ENCODE assay signal across 8 cellular contexts in the genomic region with DNA sequence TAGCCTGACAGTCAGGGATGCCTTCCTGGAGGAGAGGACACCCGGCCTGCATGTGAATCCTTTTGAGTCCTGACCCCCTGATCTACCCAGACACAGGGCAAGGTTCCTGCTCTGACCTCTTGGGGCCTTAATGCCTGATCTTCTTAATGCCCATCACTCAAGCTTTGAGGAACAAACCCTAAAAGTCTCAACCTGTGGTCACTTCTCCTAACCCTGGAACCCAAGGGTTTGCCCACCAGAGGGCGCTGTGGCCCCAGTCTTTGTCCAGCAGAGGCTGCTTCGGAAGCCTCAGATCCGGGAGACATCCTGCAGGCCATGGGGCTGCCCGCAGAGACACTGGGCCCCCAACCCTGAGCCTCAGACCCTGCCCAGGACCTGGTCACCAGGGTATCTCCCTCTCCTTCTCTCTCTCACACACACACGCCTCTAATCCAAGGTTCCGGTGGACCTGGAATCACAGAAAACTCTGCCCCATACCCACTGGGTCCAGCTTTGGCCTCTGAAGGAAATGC. TPM values are rescaled to one million over a fixed set of nuclear protein-coding genes. Genes with fewer than 3 reads are reported as not detected.
DNase-seq lines count a peak whose midpoint lies in the region; ATAC-seq, FAIRE-seq and TF ChIP-seq lines count a peak whose summit lies in the region.

No MANE protein-coding gene starts in this region.

- no peak overlapping the region for H3K27ac ChIP-seq in CD8-positive, alpha-beta T cell (ENCODE audit: low read depth, low read length)
- H3K27ac ChIP-seq in thoracic aorta, result no peak overlapping the region

- ATAC-seq in CD8-positive, alpha-beta T cell, result no peak
- ATAC-seq in activated T-cell treated with anti-CD3 and anti-CD28 coated beads, Interleukin-2, amount 50 U/mL, for 72 hours (replicated peaks in 1 of 2), result peak; percentile 60 to 63
- ATAC-seq in thoracic aorta (ENCODE audit: insufficient number of reproducible peaks, low FRiP score, low read depth), result no peak

- H3K36me3 ChIP-seq in CD8-positive, alpha-beta T cell (ENCODE audit: insufficient read depth, low read length), result no peaks in the 10 kb centered on the region
- H3K36me3 ChIP-seq in thoracic aorta, result no peaks in the 10 kb centered on the region

- H3K27me3 Mint-ChIP-seq in CD8-positive, alpha-beta T cell (ENCODE audit: low read depth), result peaks cover 33% of the 10 kb centered on the region
- H3K27me3 Mint-ChIP-seq in activated T-cell treated with anti-CD3 and anti-CD28 coated beads, Interleukin-2, amount 50 U/mL, for 72 hours (ENCODE audit: low read depth), result peaks cover 22% of the 10 kb centered on the region

- no peaks in the 10 kb centered on the region for H3K9me3 ChIP-seq in CD8-positive, alpha-beta T cell (ENCODE audit: low read length)
- no peaks in the 10 kb centered on the region for H3K9me3 ChIP-seq in thoracic aorta

- no peak for FAIRE-seq in RCC 7860 (lab: Jason Lieb, UNC)

- H3K4me1 ChIP-seq in CD8-positive, alpha-beta T cell (ENCODE audit: insufficient read depth, low read length), result peaks cover 5% of the 10 kb centered on the region
- H3K4me1 ChIP-seq in thoracic aorta (ENCODE audit: control insufficient read depth in 1 of 2, low read depth in 2 of 2), result peaks cover 5 to 6% of the 10 kb centered on the region in 2 donors

- POLR2A ChIA-PET in CD8-positive, alpha-beta T cell (lab: Charles Lee), result no interaction called here

- H3K4me1 Mint-ChIP-seq in CD8-positive, alpha-beta T cell (ENCODE audit: low read depth), result peaks cover 3% of the 10 kb centered on the region
- H3K4me1 Mint-ChIP-seq in activated T-cell treated with anti-CD3 and anti-CD28 coated beads, Interleukin-2, amount 50 U/mL, for 72 hours (ENCODE audit: low read depth), result peaks cover 3% of the 10 kb centered on the region

- no peak overlapping the region for H3K4me3 Mint-ChIP-seq in CD8-positive, alpha-beta T cell
- H3K4me3 Mint-ChIP-seq in activated T-cell treated with anti-CD3 and anti-CD28 coated beads, Interleukin-2, amount 50 U/mL, for 72 hours, result no peak overlapping the region

- peak; percentile 54 for TF ChIP-seq CTCF in CD8-positive, alpha-beta T cell (IDR thresholded peaks at IDR 0.05)
- TF ChIP-seq CTCF in fibroblast of pulmonary artery (IDR thresholded peaks at IDR 0.05; ENCODE audit: low read length, missing control alignments) (peak; percentile 86), thoracic aorta (IDR thresholded peaks at IDR 0.05) (peak; percentile 85)

- H3K36me3 Mint-ChIP-seq in CD8-positive, alpha-beta T cell, result no peaks in the 10 kb centered on the region
- H3K36me3 Mint-ChIP-seq in activated T-cell treated with anti-CD3 and anti-CD28 coated beads, Interleukin-2, amount 50 U/mL, for 72 hours (ENCODE audit: insufficient read depth in 2 of 2), result no peaks in the 10 kb centered on the region

- no peaks in the 10 kb centered on the region for H3K9me3 Mint-ChIP-seq in CD8-positive, alpha-beta T cell
- no peaks in the 10 kb centered on the region for H3K9me3 Mint-ChIP-seq in activated T-cell treated with anti-CD3 and anti-CD28 coated beads, Interleukin-2, amount 50 U/mL, for 72 hours

- no peak overlapping the region for H3K4me3 ChIP-seq in CD8-positive, alpha-beta T cell (ENCODE audit: low read depth, low read length)
- H3K4me3 ChIP-seq in fibroblast of pulmonary artery (replicated peaks; ENCODE audit: low read depth, low read length) (no peak overlapping the region), thoracic aorta (no peak overlapping the region)

- CTCF ChIA-PET in CD8-positive, alpha-beta T cell (lab: Charles Lee), result interaction anchor here (0.6 to 2.2 kb wide), 11 partner anchors 9 to 333 kb away, joined by 3 to 9 read pairs (median 5); a partner anchor contains a TSS

- peaks cover 8% of the 10 kb centered on the region for H3K27me3 ChIP-seq in CD8-positive, alpha-beta T cell (ENCODE audit: insufficient read depth, low read length)
- H3K27me3 ChIP-seq in thoracic aorta (replicated peaks; ENCODE audit: insufficient read depth), result no peaks in the 10 kb centered on the region

- no peak overlapping the region for H3K27ac Mint-ChIP-seq in CD8-positive, alpha-beta T cell
- H3K27ac Mint-ChIP-seq in activated T-cell treated with anti-CD3 and anti-CD28 coated beads, Interleukin-2, amount 50 U/mL, for 72 hours, result no peak overlapping the region

- DNase-seq in CD8-positive, alpha-beta T cell, result peak; percentile 37 to 80 (median 70)
- DNase-seq in HT-29 (ENCODE audit: low spot score) (peak; percentile 98), RCC 7860 (ENCODE audit: low spot score) (peak; percentile 28), fibroblast of pulmonary artery (ENCODE audit: low read depth) (peak; percentile 76), occipital lobe (lab: John Stamatoyannopoulos, UW) (peak; percentile 59), thoracic aorta (ENCODE audit: low spot score) (no peak), cerebellum (ENCODE audit: low spot score) (no peak)
- DNase-seq in activated T-cell treated with anti-CD3 and anti-CD28 coated beads, Interleukin-2, amount 50 U/mL, for 72 hours, result peak; percentile 87 to 90

- intact Hi-C loops in CD8-positive, alpha-beta T cell (cut with DNase I, micrococcal nuclease), result no loop called here

RNA-seq across cellular contexts. Expression of a gene that starts 9.8 kb away (rescaled TPM):
- total RNA-seq in CD8-positive, alpha-beta T cell, result not detected
- 0.89 and 1.3 TPM in 2 replicates for total RNA-seq in HT-29 (2014; rRNA removed; shearing (Covaris generic))
- total RNA-seq in activated T-cell treated with anti-CD3 and anti-CD28 coated beads, Interleukin-2, amount 50 U/mL, for 72 hours, result under 1 TPM; 0.65 to 0.99 TPM
- total RNA-seq in occipital lobe (37.4 TPM), thoracic aorta (1 to 10 TPM in 1 of 2 donors, under 1 TPM in 1; 0.85 to 1.2 TPM), cerebellum (16.6 TPM)

RNA-seq across cellular contexts. Expression of a gene that starts 22.4 kb away (rescaled TPM):
- total RNA-seq in CD8-positive, alpha-beta T cell, result not detected
- not detected in 2 replicates for total RNA-seq in HT-29 (2014; rRNA removed; shearing (Covaris generic))
- 1 to 10 TPM; 1.7 to 3.8 TPM for total RNA-seq in activated T-cell treated with anti-CD3 and anti-CD28 coated beads, Interleukin-2, amount 50 U/mL, for 72 hours
- total RNA-seq in occipital lobe (0.78 TPM), thoracic aorta (100 to 1,000 TPM; 618 to 908 TPM), cerebellum (1.5 TPM)

RNA-seq across cellular contexts. Expression of a gene that starts 30.6 kb away (rescaled TPM):
- 10 to 100 TPM; 35.7 to 38.2 TPM for total RNA-seq in CD8-positive, alpha-beta T cell
- 2,475 and 2,514 TPM in 2 replicates for total RNA-seq in HT-29 (2014; rRNA removed; shearing (Covaris generic))
- 100 to 1,000 TPM in 1 of 2 donors, 10 to 100 TPM in 1; 89.1 to 115 TPM for total RNA-seq in activated T-cell treated with anti-CD3 and anti-CD28 coated beads, Interleukin-2, amount 50 U/mL, for 72 hours
- total RNA-seq in occipital lobe (73.9 TPM), thoracic aorta (100 to 1,000 TPM; 218 to 480 TPM), cerebellum (53.1 TPM)

Comparison
In these comparisons a context has a peak if more than half of its experiments do, and no peak if none do; other contexts are left out.
1. ATAC-seq: peak in activated T-cell treated with anti-CD3 and anti-CD28 coated beads, Interleukin-2, amount 50 U/mL, for 72 hours (2 of 2); none in CD8-positive, alpha-beta T cell (single experiment) and thoracic aorta (single experiment).
2. DNase-seq: peak in CD8-positive, alpha-beta T cell (7 of 7), HT-29 (single experiment), RCC 7860 (single experiment), activated T-cell treated with anti-CD3 and anti-CD28 coated beads, Interleukin-2, amount 50 U/mL, for 72 hours (2 of 2), fibroblast of pulmonary artery (single experiment) and occipital lobe (single experiment); none in thoracic aorta (single experiment) and cerebellum (single experiment).
3. RNA of a gene that starts 22.4 kb away (total RNA-seq): 618 to 908 TPM in thoracic aorta; 1.7 to 3.8 TPM in activated T-cell treated with anti-CD3 and anti-CD28 coated beads, Interleukin-2, amount 50 U/mL, for 72 hours, 1.5 TPM in cerebellum (single experiment), 0.78 TPM in occipital lobe (single experiment), not detected in CD8-positive, alpha-beta T cell and not detected in HT-29; every median in the first group is over 100 times any median in the second.
4. Peak in every context shown above with its lines, with median percentiles within 50 percentile points of each other: CTCF ChIP-seq.